ENCODE assay signal across 16 cellular contexts in the genomic region with DNA sequence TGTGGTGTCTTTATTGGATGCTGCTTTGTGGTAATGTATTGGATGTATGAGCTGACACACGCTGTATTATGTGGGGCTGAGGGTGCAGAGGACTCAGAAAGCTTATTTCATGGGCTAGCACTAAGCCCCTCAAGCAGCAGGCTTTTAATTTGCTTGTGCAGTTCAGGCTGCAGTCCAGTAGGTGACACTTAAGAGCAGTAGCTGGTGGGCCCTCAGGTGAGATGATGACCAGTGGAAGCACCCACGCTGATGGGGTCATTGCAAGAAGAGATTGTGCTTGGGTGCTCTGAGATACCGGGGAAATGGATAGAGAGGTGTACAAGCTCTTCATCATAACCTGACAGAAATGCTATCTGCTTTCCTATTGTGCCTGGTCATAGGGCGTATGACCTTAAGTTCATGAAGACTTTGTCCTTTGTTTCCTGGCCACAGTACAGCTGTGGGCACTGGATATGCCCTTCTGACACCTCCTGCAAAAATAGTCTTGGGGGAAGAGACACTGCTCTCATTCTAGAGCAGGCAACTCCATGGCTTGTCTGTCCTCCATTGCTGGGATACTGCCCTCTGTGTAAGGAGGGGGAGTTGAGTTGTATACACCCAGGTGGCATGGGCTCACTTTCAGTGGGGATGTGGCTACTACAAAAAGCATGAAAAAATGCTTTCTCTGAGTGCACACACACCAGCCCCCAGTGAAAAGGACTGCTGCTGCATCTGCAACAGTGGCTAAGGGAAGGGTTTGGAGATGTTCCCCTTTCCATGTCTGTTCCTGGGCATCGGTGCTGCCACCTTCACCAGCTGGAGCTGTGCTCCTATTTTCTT.
DNase-seq lines count a peak whose midpoint lies in the region; ATAC-seq and TF ChIP-seq lines count a peak whose summit lies in the region.
"Had no signal": no experiment of that assay in that cellular context is flagged by ENCODE, and none has a peak within 500 bp of the region (broad histone marks: within the 10 kb centered on the region; RNA-seq: fewer than 3 reads in every experiment).

No MANE protein-coding gene starts in this region.

- TF ChIP-seq CTCF in fibroblast of mammary gland (conservative IDR thresholded peaks at IDR 0.05; ENCODE audit: control insufficient read depth, insufficient read depth, low read depth, low read length): peak; percentile 12

- H3K9me3 ChIP-seq in NT2/D1 (ENCODE audit: insufficient read depth, low read length): no peaks in the 10 kb centered on the region
- H3K9me3 ChIP-seq: MG63 had no signal

- no peak overlapping the region for H3K4me3 ChIP-seq in NT2/D1 (ENCODE audit: insufficient read length, low read depth)
- no peak overlapping the region for H3K4me3 ChIP-seq in fibroblast of mammary gland (ENCODE audit: control insufficient read depth, low read depth, low read length)
- H3K4me3 ChIP-seq: MG63, tibial artery had no signal

- ATAC-seq in stimulated activated naive CD8-positive, alpha-beta T cell treated with anti-CD3 and anti-CD28 coated beads, Interleukin-15, Interleukin-2, amounts not matched to agents 100 U/mL and 50 U/mL, for 24 hours: no peak

- no peak overlapping the region for H3K9ac ChIP-seq in NT2/D1 (ENCODE audit: insufficient read length, low read depth)

- H3K27me3 ChIP-seq in NT2/D1 (ENCODE audit: insufficient read depth, insufficient read length): no peaks in the 10 kb centered on the region
- H3K27me3 ChIP-seq: MG63, tibial artery had no signal

- no peaks in the 10 kb centered on the region for H3K36me3 ChIP-seq in NT2/D1 (ENCODE audit: insufficient read depth, insufficient read length, low read length)
- H3K36me3 ChIP-seq: MG63, tibial artery had no signal

- H3K4me1 ChIP-seq in NT2/D1 (ENCODE audit: insufficient read depth, insufficient read length): no peaks in the 10 kb centered on the region

- DNase-seq in NCI-H82 (lab: John Stamatoyannopoulos, UW) (peak; percentile 33), NCI-H82 treated with DMSO at 0.1 percent for 48 hours (lab: John Stamatoyannopoulos, UW; ENCODE audit: unreplicated experiment) (no peak), NT2/D1 (ENCODE audit: low read depth, low spot score) (peak; percentile 5), fibroblast of mammary gland (ENCODE audit: low read depth) (peak; percentile 1), NCI-H1930 (lab: John Stamatoyannopoulos, UW) (no peak), NCI-H1417 treated with DMSO at 0.1 percent for 48 hours (lab: John Stamatoyannopoulos, UW) (no peak)
- no peak for DNase-seq in stimulated activated naive CD8-positive, alpha-beta T cell treated with anti-CD3 and anti-CD28 coated beads, Interleukin-15, Interleukin-2, amounts not matched to agents 100 U/mL and 50 U/mL, for 24 hours
- no peak for DNase-seq in activated CD8-positive, alpha-beta memory T cell treated with anti-CD3 and anti-CD28 coated beads for 24 hours
- DNase-seq: activated effector memory CD4-positive, alpha-beta T cell treated with Interleukin-2 at 50 U/mL for 16 hours; DND-41; head of caudate nucleus; MG63; NCI-H2081 treated with DMSO at 0.1 percent for 48 hours; NCI-H526; occipital lobe had no signal

Comparison
In these comparisons a context has a peak if more than half of its experiments do, and no peak if none do; other contexts are left out.
1. DNase-seq: peak in NCI-H82 (single experiment), NT2/D1 (single experiment) and fibroblast of mammary gland (single experiment); none in NCI-H82 treated with DMSO at 0.1 percent for 48 hours (single experiment), stimulated activated naive CD8-positive, alpha-beta T cell treated with anti-CD3 and anti-CD28 coated beads, Interleukin-15, Interleukin-2, amounts not matched to agents 100 U/mL and 50 U/mL, for 24 hours (single experiment), NCI-H1930 (0 of 2), NCI-H1417 treated with DMSO at 0.1 percent for 48 hours (single experiment) and activated CD8-positive, alpha-beta memory T cell treated with anti-CD3 and anti-CD28 coated beads for 24 hours (single experiment).